Comparison of ENCODE assay signal across 8 cellular contexts in the genomic region with DNA sequence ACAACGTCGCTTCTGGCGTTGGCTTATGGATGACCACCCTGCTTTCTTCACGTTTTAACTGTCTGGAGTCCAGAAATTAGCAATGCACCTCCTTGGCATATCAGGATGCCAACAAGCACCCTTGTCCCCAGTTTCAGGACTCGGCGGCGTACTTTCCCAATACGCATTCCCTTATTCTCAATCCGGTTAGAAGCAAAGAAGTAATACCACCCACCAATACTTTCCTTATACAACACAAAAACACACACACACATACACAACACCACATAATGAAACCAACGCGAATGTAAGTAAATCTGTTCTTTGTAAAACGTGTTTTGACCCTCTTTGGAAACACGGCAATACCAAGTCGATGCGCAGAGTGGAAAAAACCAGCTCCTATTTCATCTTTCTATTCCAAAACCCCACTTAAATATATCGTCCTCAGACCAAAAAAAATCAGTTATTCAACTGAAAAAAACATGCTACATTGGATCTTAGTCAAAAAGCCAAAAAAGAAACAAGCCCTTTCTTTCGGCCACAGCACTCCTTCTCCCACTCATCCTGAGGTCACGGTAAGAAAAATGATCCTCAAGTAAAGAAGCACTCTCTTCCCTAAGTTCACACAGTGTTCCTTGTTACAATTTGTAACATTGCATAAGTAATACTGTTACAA.
A peak's percentile ranks its signal among the peaks of the same experiment; 100 is the strongest.
DNase-seq lines count a peak whose midpoint lies in the region; ATAC-seq and TF ChIP-seq lines count a peak whose summit lies in the region.

No MANE protein-coding gene starts in this region.

- ATAC-seq in GM19023 (IDR thresholded peaks at IDR 0.05; ENCODE audit: unreplicated experiment) (peak; percentile 18), HG03432 (IDR thresholded peaks at IDR 0.05; ENCODE audit: unreplicated experiment) (peak; percentile 44)

- H3K27ac Mint-ChIP-seq in nephron progenitor cell, result peak overlapping the region; percentile 100

- peaks cover 7% of the 10 kb centered on the region for H3K27me3 Mint-ChIP-seq in nephron progenitor cell (ENCODE audit: low read depth, poor library complexity)

- no peak for TF ChIP-seq CTCF in C4-2B (conservative IDR thresholded peaks at IDR 0.05)
- no peak for TF ChIP-seq CTCF in nephron progenitor cell (IDR thresholded peaks at IDR 0.05)

- H3K4me1 Mint-ChIP-seq in nephron progenitor cell, result peaks cover 75% of the 10 kb centered on the region

- peak; percentile 96 to 99 for DNase-seq in NCI-H526 (lab: John Stamatoyannopoulos, UW)
- DNase-seq in activated CD8-positive, alpha-beta memory T cell treated with anti-CD3 and anti-CD28 coated beads, Interleukin-2, amount 50 U/mL, for 48 hours, result peak; percentile 70
- peak; percentile 96 for DNase-seq in fibroblast of gingiva (ENCODE audit: low read depth)
- DNase-seq in nephron progenitor cell, result peak; percentile 46
- no peak for DNase-seq in activated effector memory CD4-positive, alpha-beta T cell treated with anti-CD3 and anti-CD28 coated beads, Interleukin-2, amount 50 U/mL, for 16 hours

- peaks cover 30% of the 10 kb centered on the region for H3K9me3 Mint-ChIP-seq in nephron progenitor cell

- peak overlapping the region; percentile 84 for H3K27ac ChIP-seq in C4-2B

- peaks cover 28% of the 10 kb centered on the region for H3K36me3 Mint-ChIP-seq in nephron progenitor cell (ENCODE audit: low read depth)

- H3K4me3 Mint-ChIP-seq in nephron progenitor cell, result peak overlapping the region; percentile 76
